In the genomic region with DNA sequence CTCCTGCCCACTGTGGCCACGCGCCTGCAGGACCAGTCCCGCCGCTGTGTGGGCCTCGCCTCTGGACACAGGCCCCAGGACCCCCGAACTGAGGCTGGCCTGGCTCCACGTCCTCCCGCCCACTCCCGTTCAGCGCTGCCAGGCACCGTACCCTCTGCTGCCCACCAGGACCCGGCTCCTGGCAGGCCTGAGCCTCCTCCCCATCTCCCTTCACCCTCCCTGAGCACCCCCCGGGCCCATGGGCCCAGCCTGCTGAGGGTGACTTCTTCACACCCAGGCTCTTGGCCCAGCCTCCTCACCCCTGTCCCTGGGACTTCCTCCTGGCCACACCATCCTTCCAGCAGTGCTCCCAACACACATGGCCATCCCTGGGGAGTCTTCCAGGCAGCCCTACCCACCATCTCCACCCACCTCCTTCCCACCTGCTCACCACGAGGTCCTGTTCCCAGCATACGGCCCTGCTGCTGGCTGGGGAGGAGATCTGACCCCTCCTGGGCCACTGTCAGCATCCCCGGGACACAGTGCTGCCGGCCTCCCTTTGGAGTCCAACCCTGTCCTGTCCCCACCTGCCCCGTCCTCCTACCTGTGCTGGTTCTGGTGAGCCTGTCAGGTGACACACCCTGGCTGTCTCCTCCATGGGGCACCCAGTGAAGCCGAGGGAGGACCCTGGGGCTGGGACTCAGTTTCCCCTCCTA, we compare ENCODE assay signal across 2 cellular contexts.
TF ChIP-seq lines count a peak whose summit lies in the region.

No MANE protein-coding gene starts in this region.

TF ChIP-seq in HEK293, 187 proteins besides CTCF, POLR2A, EP300 and RAD21:
- TF ChIP-seq ZIC2 (tag by site-specific recombination; IDR thresholded peaks at IDR 0.05), result peak; percentile 53
- no peak for TF ChIP-seq YY2 (tag by site-specific recombination; IDR thresholded peaks at IDR 0.05)
- TF ChIP-seq EGR2 (tag by site-specific recombination; IDR thresholded peaks at IDR 0.05; ENCODE audit: low read depth), result peak; percentile 90
- TF ChIP-seq FEZF1 (tag by site-specific recombination; IDR thresholded peaks at IDR 0.05), result no peak
- peak; percentile 87 for TF ChIP-seq ZFHX2 (tag by site-specific recombination; conservative IDR thresholded peaks at IDR 0.05)
- no peak for TF ChIP-seq KLF8 (tag by site-specific recombination; IDR thresholded peaks at IDR 0.05)

TF ChIP-seq in H1, 55 proteins besides CTCF, POLR2A, EP300 and RAD21:
- TF ChIP-seq RFX5 (IDR thresholded peaks at IDR 0.05; ENCODE audit: borderline replicate concordance, low read depth, low read length) (no peak), FOSL1 (IDR thresholded peaks at IDR 0.05; ENCODE audit: insufficient read depth, low read depth, low read length) (no peak), SUZ12 (IDR thresholded peaks at IDR 0.05; ENCODE audit: low read length) (no peak)
